In genomic region chr13:30415430-30416030, GRCh38 we compare ENCODE assay signal across 15 cellular contexts. TPM values are rescaled to one million over a fixed set of nuclear protein-coding genes. Genes with fewer than 3 reads are reported as not detected.
DNase-seq lines count a peak whose midpoint lies in the region; ATAC-seq and TF ChIP-seq lines count a peak whose summit lies in the region.
"Had no signal": no experiment of that assay in that cellular context is flagged by ENCODE, and none has a peak within 500 bp of the region (broad histone marks: within the 10 kb centered on the region; RNA-seq: fewer than 3 reads in every experiment).

No MANE protein-coding gene starts in this region.

- TF ChIP-seq CTCF in dorsolateral prefrontal cortex (IDR thresholded peaks at IDR 0.05 in 54 of 56, conservative IDR thresholded peaks at IDR 0.05 in 2 of 56; ENCODE audit: low read depth in 1 of 56, partially characterized antibody in 56 of 56) (no peak), coronary artery (IDR thresholded peaks at IDR 0.05) (no peak)

- intact Hi-C loops in dorsolateral prefrontal cortex (cut with DNase I): no loop called here

- no peaks in the 10 kb centered on the region for H3K27me3 ChIP-seq in dorsolateral prefrontal cortex
- H3K27me3 ChIP-seq: sigmoid colon had no signal

- ATAC-seq in GM18502 (IDR thresholded peaks at IDR 0.05; ENCODE audit: poor library complexity, unreplicated experiment): peak; percentile 84
- ATAC-seq in GM21515 (IDR thresholded peaks at IDR 0.05; ENCODE audit: unreplicated experiment): peak; percentile 64
- peak; percentile 61 for ATAC-seq in HG03196 (IDR thresholded peaks at IDR 0.05; ENCODE audit: unreplicated experiment)
- ATAC-seq: HCT116 had no signal

- H3K4me3 ChIP-seq in dorsolateral prefrontal cortex: no peak overlapping the region
- no peak overlapping the region for H3K4me3 ChIP-seq in coronary artery
- H3K4me3 ChIP-seq: sigmoid colon had no signal

- H3K27ac ChIP-seq in dorsolateral prefrontal cortex (no peak overlapping the region), coronary artery (no peak overlapping the region)
- H3K27ac ChIP-seq: sigmoid colon had no signal

- peak; percentile 22 for DNase-seq in astrocyte of the hippocampus (ENCODE audit: low read depth, low spot score)
- DNase-seq in NCI-H1092 treated with DMSO at 0.1 percent for 48 hours (lab: John Stamatoyannopoulos, UW): no peak
- DNase-seq in GDM1 (lab: John Stamatoyannopoulos, UW): no peak
- no peak for DNase-seq in dorsolateral prefrontal cortex
- no peak for DNase-seq in coronary artery (ENCODE audit: low spot score)
- DNase-seq: activated naive CD8-positive, alpha-beta T cell treated with anti-CD3 and anti-CD28 coated beads, Interleukin-2, amount 10 ng/mL, durations not matched to agents 7 days and 5 days; DMS 273 treated with DMSO at 0.1 percent for 48 hours; NCI-H2029 treated with DMSO at 0.1 percent for 48 hours; sigmoid colon had no signal

RNA-seq across cellular contexts. Expression of gene UBE2L5, which starts 6.8 kb away (rescaled TPM):
- total RNA-seq in dorsolateral prefrontal cortex: 1 to 10 TPM in 36 of 120 experiments, under 1 TPM in 66, not detected in 18; 0.22 to 2.8 (median 0.73) TPM
- total RNA-seq: activated naive CD8-positive, alpha-beta T cell treated with anti-CD3 and anti-CD28 coated beads, Interleukin-2, amount 10 ng/mL, durations not matched to agents 7 days and 5 days; fibroblast of lung; lung microvascular endothelial cell had no signal

RNA-seq across cellular contexts. Expression of gene HMGB1, which starts 50.2 kb away (rescaled TPM):
- total RNA-seq in dorsolateral prefrontal cortex: 100 to 1,000 TPM; 153 to 327 (median 228) TPM
